Comparison of ENCODE assay signal across 8 cellular contexts in genomic region chr19:42132030-42132628, GRCh38. TPM values are rescaled to one million over a fixed set of nuclear protein-coding genes. Genes with fewer than 3 reads are reported as not detected.
DNase-seq lines count a peak whose midpoint lies in the region; ATAC-seq lines count a peak whose summit lies in the region.

POU2F2 (minus strand) TSS chr19:42132446; CDS start chr19:42132411, 35 bp downstream.

- no peaks in the 10 kb centered on the region for H3K9me3 ChIP-seq in duodenal mucosa (ENCODE audit: control insufficient read depth in 1 of 2, low read length in 2 of 2)

- intact Hi-C loops in activated CD4-positive, alpha-beta T cell treated with anti-CD3 and anti-CD28 coated beads for 36 hours (cut with DNase I, micrococcal nuclease), result loop anchor here (1.0 to 2.0 kb wide), 11 partner anchors 10 to 301 kb away; partner anchors contain the start of genes DEDD2 (in 2 of the 2), GSK3A (in 1 of the 2), MEGF8 (in 1 of the 2) and PAFAH1B3 (in 1 of the 2)

- peak within 1 kb of the TSS; percentile 81 for H3K4me3 Mint-ChIP-seq in activated CD4-positive, alpha-beta T cell treated with anti-CD3 and anti-CD28 coated beads for 36 hours
- peak within 1 kb of the TSS; percentile 93 to 100 (median 96) for H3K4me3 Mint-ChIP-seq in naive B cell
- H3K4me3 Mint-ChIP-seq in stimulated activated naive CD8-positive, alpha-beta T cell treated with anti-CD3 and anti-CD28 coated beads, Interleukin-15, Interleukin-2, amounts not matched to agents 100 ng/mL and 50 ng/mL, for 24 hours, result peak within 1 kb of the TSS; percentile 88

- H3K9me3 Mint-ChIP-seq in activated CD4-positive, alpha-beta T cell treated with anti-CD3 and anti-CD28 coated beads for 36 hours (ENCODE audit: low read depth), result no peaks in the 10 kb centered on the region
- no peaks in the 10 kb centered on the region for H3K9me3 Mint-ChIP-seq in naive B cell
- H3K9me3 Mint-ChIP-seq in stimulated activated naive CD8-positive, alpha-beta T cell treated with anti-CD3 and anti-CD28 coated beads, Interleukin-15, Interleukin-2, amounts not matched to agents 100 ng/mL and 50 ng/mL, for 24 hours, result no peaks in the 10 kb centered on the region

- H3K4me3 ChIP-seq in duodenal mucosa (ENCODE audit: low read depth in 1 of 2, low read length in 2 of 2), result peak within 1 kb of the TSS; percentile 60 to 70

- ATAC-seq in GM18502 (IDR thresholded peaks at IDR 0.05; ENCODE audit: poor library complexity, unreplicated experiment) (peak; percentile 47), HG03354 (IDR thresholded peaks at IDR 0.05; ENCODE audit: poor library complexity, severe bottlenecking, unreplicated experiment) (peak; percentile 39), naive B cell (ENCODE audit: low read depth in 2 of 2) (peak; percentile 72 to 73)
- peak; percentile 75 for ATAC-seq in activated CD4-positive, alpha-beta T cell treated with anti-CD3 and anti-CD28 coated beads for 36 hours

- POLR2A ChIA-PET in activated CD4-positive, alpha-beta T cell treated with anti-CD3 and anti-CD28 coated beads for 36 hours (lab: Charles Lee), result no interaction called here

- H3K9ac ChIP-seq in duodenal mucosa (ENCODE audit: low read depth in 1 of 2, low read length in 2 of 2), result peak within 1 kb of the TSS; percentile 33 to 36

- CTCF ChIA-PET in activated CD4-positive, alpha-beta T cell treated with anti-CD3 and anti-CD28 coated beads for 36 hours (lab: Charles Lee), result interaction anchor here (0.6 to 5.5 kb wide), 20 partner anchors 8 to 318 kb away, joined by 3 to 35 read pairs (median 4); partner anchors contain the start of gene ZNF526

- peaks cover 17 to 31% of the 10 kb centered on the region in 2 donors for H3K4me1 ChIP-seq in duodenal mucosa (ENCODE audit: control insufficient read depth in 1 of 2, insufficient read depth in 2 of 2, low read length in 2 of 2)

- H3K36me3 ChIP-seq in duodenal mucosa (ENCODE audit: control insufficient read depth in 1 of 2, insufficient read depth in 2 of 2, low read length in 2 of 2), result no peaks in the 10 kb centered on the region

- H3K36me3 Mint-ChIP-seq in activated CD4-positive, alpha-beta T cell treated with anti-CD3 and anti-CD28 coated beads for 36 hours (ENCODE audit: low read depth), result no peaks in the 10 kb centered on the region
- peaks cover 0 to 9% of the 10 kb centered on the region in 2 donors for H3K36me3 Mint-ChIP-seq in naive B cell
- H3K36me3 Mint-ChIP-seq in stimulated activated naive CD8-positive, alpha-beta T cell treated with anti-CD3 and anti-CD28 coated beads, Interleukin-15, Interleukin-2, amounts not matched to agents 100 ng/mL and 50 ng/mL, for 24 hours (ENCODE audit: low read depth), result no peaks in the 10 kb centered on the region

- H3K27ac Mint-ChIP-seq in activated CD4-positive, alpha-beta T cell treated with anti-CD3 and anti-CD28 coated beads for 36 hours, result peak within 1 kb of the TSS; percentile 84
- H3K27ac Mint-ChIP-seq in naive B cell, result peak within 1 kb of the TSS; percentile 85 to 99 (median 98)
- peak within 1 kb of the TSS; percentile 86 for H3K27ac Mint-ChIP-seq in stimulated activated naive CD8-positive, alpha-beta T cell treated with anti-CD3 and anti-CD28 coated beads, Interleukin-15, Interleukin-2, amounts not matched to agents 100 ng/mL and 50 ng/mL, for 24 hours

- DNase-seq in activated CD4-positive, alpha-beta T cell treated with anti-CD3 and anti-CD28 coated beads for 36 hours, result peak; percentile 92
- DNase-seq in naive B cell (peak; percentile 93), SKM-1 (lab: John Stamatoyannopoulos, UW; ENCODE audit: unreplicated experiment) (no peak), iPS-NIHi11 (ENCODE audit: low spot score) (no peak)

- H3K4me1 Mint-ChIP-seq in activated CD4-positive, alpha-beta T cell treated with anti-CD3 and anti-CD28 coated beads for 36 hours, result peaks cover 60% of the 10 kb centered on the region
- H3K4me1 Mint-ChIP-seq in naive B cell, result peaks cover 72 to 88% (median 78%) of the 10 kb centered on the region in 3 donors
- H3K4me1 Mint-ChIP-seq in stimulated activated naive CD8-positive, alpha-beta T cell treated with anti-CD3 and anti-CD28 coated beads, Interleukin-15, Interleukin-2, amounts not matched to agents 100 ng/mL and 50 ng/mL, for 24 hours (ENCODE audit: low read depth), result peaks cover 61% of the 10 kb centered on the region

- no peak within 1 kb of the TSS for H3K27ac ChIP-seq in duodenal mucosa (ENCODE audit: low read depth, low read length)

- H3K27me3 ChIP-seq in duodenal mucosa (ENCODE audit: control insufficient read depth in 1 of 2, insufficient read depth in 2 of 2, low read length in 2 of 2), result peaks cover 18 to 20% of the 10 kb centered on the region in 2 donors

- no peaks in the 10 kb centered on the region for H3K27me3 Mint-ChIP-seq in activated CD4-positive, alpha-beta T cell treated with anti-CD3 and anti-CD28 coated beads for 36 hours
- no peaks in the 10 kb centered on the region for H3K27me3 Mint-ChIP-seq in naive B cell
- no peaks in the 10 kb centered on the region for H3K27me3 Mint-ChIP-seq in stimulated activated naive CD8-positive, alpha-beta T cell treated with anti-CD3 and anti-CD28 coated beads, Interleukin-15, Interleukin-2, amounts not matched to agents 100 ng/mL and 50 ng/mL, for 24 hours

RNA-seq across cellular contexts. Expression of gene POU2F2, which starts in this region (rescaled TPM):
- 10 to 100 TPM; 43.6 to 62.8 TPM for total RNA-seq in activated CD4-positive, alpha-beta T cell treated with anti-CD3 and anti-CD28 coated beads for 36 hours
- 10 to 100 TPM; 16.5 to 96.9 (median 24.0) TPM for polyA plus RNA-seq in naive B cell (ENCODE audit: low read depth in 6 of 6)

Comparison
In these comparisons a context has a peak if more than half of its experiments do, and no peak if none do; other contexts are left out.
1. DNase-seq: peak in activated CD4-positive, alpha-beta T cell treated with anti-CD3 and anti-CD28 coated beads for 36 hours (single experiment) and naive B cell (single experiment); none in SKM-1 (single experiment) and iPS-NIHi11 (single experiment).
2. Peak in every context shown above with its lines, with median percentiles within 50 percentile points of each other: ATAC-seq, H3K27ac Mint-ChIP-seq and H3K4me3 Mint-ChIP-seq.